ENCODE assay signal across 1 cellular context in the genomic region with DNA sequence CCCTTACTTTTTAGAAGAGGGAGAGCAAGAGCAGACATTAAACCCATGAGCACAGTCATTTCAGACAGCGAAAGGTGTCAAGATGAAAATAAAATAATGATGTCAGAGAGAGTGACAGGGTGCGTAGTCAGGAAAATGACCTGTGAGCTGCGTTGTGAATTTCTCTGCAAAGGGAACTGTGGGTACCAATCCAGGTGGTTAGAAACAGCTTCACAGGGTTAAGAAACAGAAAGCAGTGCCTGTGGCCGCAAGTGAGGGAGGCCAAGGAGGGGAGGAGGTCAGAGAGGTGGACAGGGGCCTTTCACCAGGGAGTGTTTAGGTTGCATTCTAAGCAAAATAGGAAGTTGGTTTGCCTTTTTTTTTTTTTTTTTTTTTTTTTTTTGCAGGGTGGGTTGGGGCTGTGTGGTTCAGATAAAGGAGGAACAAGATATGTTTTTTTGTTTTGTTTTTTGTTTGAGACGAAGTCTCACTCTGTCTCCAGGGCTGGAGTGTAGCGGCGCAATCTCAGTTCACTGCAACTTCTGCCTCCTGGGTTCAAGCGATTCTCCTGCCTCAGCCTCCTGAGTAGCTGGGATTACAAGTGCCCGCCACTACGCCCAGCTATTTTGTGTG.
TF ChIP-seq lines count a peak whose summit lies in the region.

No MANE protein-coding gene starts in this region.

TF ChIP-seq in SK-N-SH, 30 proteins besides CTCF, POLR2A, EP300 and RAD21 (continued from another document):
- TF ChIP-seq, protein P1, sequence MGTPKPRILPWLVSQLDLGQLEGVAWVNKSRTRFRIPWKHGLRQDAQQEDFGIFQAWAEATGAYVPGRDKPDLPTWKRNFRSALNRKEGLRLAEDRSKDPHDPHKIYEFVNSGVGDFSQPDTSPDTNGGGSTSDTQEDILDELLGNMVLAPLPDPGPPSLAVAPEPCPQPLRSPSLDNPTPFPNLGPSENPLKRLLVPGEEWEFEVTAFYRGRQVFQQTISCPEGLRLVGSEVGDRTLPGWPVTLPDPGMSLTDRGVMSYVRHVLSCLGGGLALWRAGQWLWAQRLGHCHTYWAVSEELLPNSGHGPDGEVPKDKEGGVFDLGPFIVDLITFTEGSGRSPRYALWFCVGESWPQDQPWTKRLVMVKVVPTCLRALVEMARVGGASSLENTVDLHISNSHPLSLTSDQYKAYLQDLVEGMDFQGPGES (IDR thresholded peaks at IDR 0.05; ENCODE audit: low read depth, low read length) = no peak
- TF ChIP-seq FOXJ3 (CRISPR knock-in tag; IDR thresholded peaks at IDR 0.05) (no peak), JUND (IDR thresholded peaks at IDR 0.05) (no peak)
TF ChIP-seq in SK-N-SH: peak in this region for 0.
